In genomic region chr2:236600158-236600557, GRCh38 we compare ENCODE assay signal across 10 cellular contexts. TPM values are rescaled to one million over a fixed set of nuclear protein-coding genes. Genes with fewer than 3 reads are reported as not detected.
"Had no signal": no experiment of that assay in that cellular context is flagged by ENCODE, and none has a peak within 500 bp of the region (broad histone marks: within the 10 kb centered on the region; RNA-seq: fewer than 3 reads in every experiment).

No MANE protein-coding gene starts in this region.

- H3K27ac Mint-ChIP-seq: HFFc6 had no signal

- ATAC-seq: HCT116, HepG2 had no signal

- H3K9me3 ChIP-seq: HAP-1 had no signal

- H3K4me1 ChIP-seq: HAP-1 had no signal

- H3K27ac ChIP-seq: GM23248, HL-60 had no signal

- H3K36me3 Mint-ChIP-seq: IgD-negative memory B cell had no signal

- H2AFZ ChIP-seq: GM23248 had no signal

- H3K36me3 ChIP-seq: HAP-1 had no signal

- H3K4me3 ChIP-seq: GM23248, HAP-1 had no signal

- DNase-seq: GM23248, GOT3, H7, HFFc6 had no signal

- H3K4me3 Mint-ChIP-seq: HFFc6, IgD-negative memory B cell had no signal

- H3K9ac ChIP-seq: GM23248 had no signal

RNA-seq across cellular contexts. Expression of gene ACKR3, which starts 30.5 kb away (rescaled TPM):
- total RNA-seq: HepG2, HT1080 had no signal
- polyA plus RNA-seq: HepG2 had no signal
